26 cellular contexts compared by ENCODE assay signal in the genomic region with DNA sequence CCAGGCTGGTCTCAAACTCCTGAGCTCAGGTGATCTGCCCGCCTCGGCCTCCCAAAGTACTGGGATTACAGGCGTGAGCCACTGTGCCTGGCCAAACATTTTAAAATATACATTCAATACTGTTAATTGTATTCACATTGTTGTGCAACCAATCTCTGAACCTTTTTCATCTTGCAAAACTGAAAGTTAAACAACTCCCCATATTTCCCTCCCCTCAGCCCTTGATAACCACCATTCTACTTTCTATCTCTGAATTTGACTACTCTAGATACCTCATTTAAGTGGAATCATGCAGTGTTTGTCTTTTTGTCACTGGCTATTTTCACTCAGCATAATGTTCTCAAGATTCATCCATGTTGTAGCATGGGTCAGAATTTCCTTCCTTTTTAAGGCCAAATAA. TPM values are rescaled to one million over a fixed set of nuclear protein-coding genes. Genes with fewer than 3 reads are reported as not detected.
DNase-seq lines count a peak whose midpoint lies in the region; ATAC-seq, FAIRE-seq and TF ChIP-seq lines count a peak whose summit lies in the region.
"Had no signal": no experiment of that assay in that cellular context is flagged by ENCODE, and none has a peak within 500 bp of the region (broad histone marks: within the 10 kb centered on the region; RNA-seq: fewer than 3 reads in every experiment).

No MANE protein-coding gene starts in this region.

- no peak for DNase-seq in activated T-cell treated with anti-CD3 and anti-CD28 coated beads, Interleukin-2, amount 50 U/mL, for 4 hours
- DNase-seq in activated T-cell treated with anti-CD3 and anti-CD28 coated beads, Interleukin-2, amount 50 U/mL, for 48 hours: no peak
- DNase-seq in GM12891 (ENCODE audit: insufficient read length, low spot score): no peak
- peak; percentile 12 for DNase-seq in OCI-M1 (lab: John Stamatoyannopoulos, UW)
- DNase-seq in activated naive CD8-positive, alpha-beta T cell treated with anti-CD3 and anti-CD28 coated beads, Interleukin-2, amount 50 U/mL, for 24 hours: no peak
- DNase-seq in COLO668 (lab: John Stamatoyannopoulos, UW; ENCODE audit: unreplicated experiment): no peak
- no peak for DNase-seq in NCI-H146 treated with DMSO at 0.1 percent for 48 hours (lab: John Stamatoyannopoulos, UW; ENCODE audit: unreplicated experiment)
- DNase-seq: ACHN; activated CD4-positive, alpha-beta T cell treated with anti-CD3 and anti-CD28 coated beads for 4 hours; activated effector memory CD4-positive, alpha-beta T cell treated with Interleukin-2 at 50 U/mL for 16 hours; body of pancreas; GM23248; IMR-90; islet precursor cell; left lung; NCI-H1048; NCI-H187; NCI-H82; stimulated activated CD4-positive, alpha-beta T cell treated with anti-CD3 and anti-CD28 coated beads, Interleukin-15, amount 100 ng/mL, for 24 hours; stimulated activated naive B cell treated with anti-CD40 and anti-IgM and Interleukin-4, amounts not matched to agents 10 μg/mL and 1 μg/mL and 100 μg/mL, for 72 hours; upper lobe of left lung had no signal

- H3K27ac Mint-ChIP-seq in activated naive CD8-positive, alpha-beta T cell treated with anti-CD3 and anti-CD28 coated beads, Interleukin-2, amount 50 U/mL, for 24 hours: peak overlapping the region; percentile 29
- H3K27ac Mint-ChIP-seq: B cell; dendritic cell treated with granulocyte-macrophage colony-stimulating factor and Interleukin-4, amounts not matched to agents 40 ng/mL and 50 ng/mL, for 4 days; memory B cell; stimulated activated naive B cell treated with anti-CD40 and anti-IgM and Interleukin-4, amounts not matched to agents 10 μg/mL and 1 μg/mL and 100 μg/mL, for 72 hours had no signal

- H3K27me3 Mint-ChIP-seq in activated T-cell treated with anti-CD3 and anti-CD28 coated beads, Interleukin-2, amount 50 U/mL, for 4 hours (ENCODE audit: low read depth): no peaks in the 10 kb centered on the region
- H3K27me3 Mint-ChIP-seq in activated naive CD8-positive, alpha-beta T cell treated with anti-CD3 and anti-CD28 coated beads, Interleukin-2, amount 50 U/mL, for 24 hours: no peaks in the 10 kb centered on the region
- H3K27me3 Mint-ChIP-seq: B cell; dendritic cell treated with granulocyte-macrophage colony-stimulating factor and Interleukin-4, amounts not matched to agents 40 ng/mL and 50 ng/mL, for 4 days; memory B cell; stimulated activated naive B cell treated with anti-CD40 and anti-IgM and Interleukin-4, amounts not matched to agents 10 μg/mL and 1 μg/mL and 100 μg/mL, for 72 hours had no signal

- no peak for TF ChIP-seq POLR2A in GM12891 (IDR thresholded peaks at IDR 0.05; ENCODE audit: low read depth, low read length)

- peaks cover 16% of the 10 kb centered on the region for H3K36me3 Mint-ChIP-seq in activated T-cell treated with anti-CD3 and anti-CD28 coated beads, Interleukin-2, amount 50 U/mL, for 4 hours (ENCODE audit: insufficient read depth)
- H3K36me3 Mint-ChIP-seq in activated naive CD8-positive, alpha-beta T cell treated with anti-CD3 and anti-CD28 coated beads, Interleukin-2, amount 50 U/mL, for 24 hours (ENCODE audit: low read depth): peaks cover 28% of the 10 kb centered on the region

- FAIRE-seq in GM12891 (lab: Jason Lieb, UNC): peak; percentile 13

- peaks cover 49% of the 10 kb centered on the region for H3K4me1 Mint-ChIP-seq in activated T-cell treated with anti-CD3 and anti-CD28 coated beads, Interleukin-2, amount 50 U/mL, for 4 hours (ENCODE audit: low read depth)
- H3K4me1 Mint-ChIP-seq in activated naive CD8-positive, alpha-beta T cell treated with anti-CD3 and anti-CD28 coated beads, Interleukin-2, amount 50 U/mL, for 24 hours: peaks cover 51% of the 10 kb centered on the region

- H3K9me3 Mint-ChIP-seq in activated T-cell treated with anti-CD3 and anti-CD28 coated beads, Interleukin-2, amount 50 U/mL, for 4 hours: no peaks in the 10 kb centered on the region
- no peaks in the 10 kb centered on the region for H3K9me3 Mint-ChIP-seq in activated naive CD8-positive, alpha-beta T cell treated with anti-CD3 and anti-CD28 coated beads, Interleukin-2, amount 50 U/mL, for 24 hours
- H3K9me3 Mint-ChIP-seq: dendritic cell treated with granulocyte-macrophage colony-stimulating factor and Interleukin-4, amounts not matched to agents 40 ng/mL and 50 ng/mL, for 4 days; memory B cell; stimulated activated naive B cell treated with anti-CD40 and anti-IgM and Interleukin-4, amounts not matched to agents 10 μg/mL and 1 μg/mL and 100 μg/mL, for 72 hours had no signal

- no peak overlapping the region for H3K4me3 Mint-ChIP-seq in activated T-cell treated with anti-CD3 and anti-CD28 coated beads, Interleukin-2, amount 50 U/mL, for 4 hours
- H3K4me3 Mint-ChIP-seq in activated naive CD8-positive, alpha-beta T cell treated with anti-CD3 and anti-CD28 coated beads, Interleukin-2, amount 50 U/mL, for 24 hours: no peak overlapping the region
- H3K4me3 Mint-ChIP-seq: B cell; dendritic cell treated with granulocyte-macrophage colony-stimulating factor and Interleukin-4, amounts not matched to agents 40 ng/mL and 50 ng/mL, for 4 days; memory B cell; stimulated activated naive B cell treated with anti-CD40 and anti-IgM and Interleukin-4, amounts not matched to agents 10 μg/mL and 1 μg/mL and 100 μg/mL, for 72 hours had no signal

- ATAC-seq in activated T-cell treated with anti-CD3 and anti-CD28 coated beads, Interleukin-2, amount 50 U/mL, for 4 hours: peak; percentile 53 to 61
- no peak for ATAC-seq in activated naive CD8-positive, alpha-beta T cell treated with anti-CD3 and anti-CD28 coated beads, Interleukin-2, amount 50 U/mL, for 24 hours
- no peak for ATAC-seq in GM18870 (IDR thresholded peaks at IDR 0.05; ENCODE audit: unreplicated experiment)
- ATAC-seq: body of pancreas; left lung; SK-N-SH treated with all-trans-retinoic acid at 6 μM for 48 hours; stimulated activated naive B cell treated with anti-CD40 and anti-IgM and Interleukin-4, amounts not matched to agents 10 μg/mL and 1 μg/mL and 100 μg/mL, for 72 hours had no signal

TF ChIP-seq in GM12891, 5 proteins besides CTCF, POLR2A, EP300 and RAD21:
- TF ChIP-seq POLR2AphosphoS5 (IDR thresholded peaks at IDR 0.05; ENCODE audit: low read depth, low read length) (no peak), TAF1 (IDR thresholded peaks at IDR 0.05; ENCODE audit: low read depth, low read length) (no peak), SPI1 (IDR thresholded peaks at IDR 0.05; ENCODE audit: low read depth, low read length) (no peak), PAX5 (IDR thresholded peaks at IDR 0.05; ENCODE audit: insufficient read depth, low read length, severe bottlenecking) (no peak), POU2F2 (IDR thresholded peaks at IDR 0.05; ENCODE audit: low read depth, low read length) (no peak)

RNA-seq across cellular contexts. Expression of a gene that starts 30.0 kb away (rescaled TPM):
- total RNA-seq in activated T-cell treated with anti-CD3 and anti-CD28 coated beads, Interleukin-2, amount 50 U/mL, for 4 hours: 10 to 100 TPM; 62.3 to 74.9 (median 68.6) TPM
- polyA plus RNA-seq in GM12891 (2012; ENCODE audit: low read depth, missing spikeins): 42.1 TPM

RNA-seq across cellular contexts. Expression of a gene that starts 59.2 kb away (rescaled TPM):
- total RNA-seq in activated T-cell treated with anti-CD3 and anti-CD28 coated beads, Interleukin-2, amount 50 U/mL, for 4 hours: 100 to 1,000 TPM; 144 to 163 (median 151) TPM
- polyA plus RNA-seq in GM12891 (2012; ENCODE audit: low read depth, missing spikeins): 104 TPM

Comparison
In these comparisons a context has a peak if more than half of its experiments do, and no peak if none do; other contexts are left out.
1. ATAC-seq: peak in activated T-cell treated with anti-CD3 and anti-CD28 coated beads, Interleukin-2, amount 50 U/mL, for 4 hours (2 of 2); none in activated naive CD8-positive, alpha-beta T cell treated with anti-CD3 and anti-CD28 coated beads, Interleukin-2, amount 50 U/mL, for 24 hours (single experiment) and GM18870 (single experiment).